In the genomic region with DNA sequence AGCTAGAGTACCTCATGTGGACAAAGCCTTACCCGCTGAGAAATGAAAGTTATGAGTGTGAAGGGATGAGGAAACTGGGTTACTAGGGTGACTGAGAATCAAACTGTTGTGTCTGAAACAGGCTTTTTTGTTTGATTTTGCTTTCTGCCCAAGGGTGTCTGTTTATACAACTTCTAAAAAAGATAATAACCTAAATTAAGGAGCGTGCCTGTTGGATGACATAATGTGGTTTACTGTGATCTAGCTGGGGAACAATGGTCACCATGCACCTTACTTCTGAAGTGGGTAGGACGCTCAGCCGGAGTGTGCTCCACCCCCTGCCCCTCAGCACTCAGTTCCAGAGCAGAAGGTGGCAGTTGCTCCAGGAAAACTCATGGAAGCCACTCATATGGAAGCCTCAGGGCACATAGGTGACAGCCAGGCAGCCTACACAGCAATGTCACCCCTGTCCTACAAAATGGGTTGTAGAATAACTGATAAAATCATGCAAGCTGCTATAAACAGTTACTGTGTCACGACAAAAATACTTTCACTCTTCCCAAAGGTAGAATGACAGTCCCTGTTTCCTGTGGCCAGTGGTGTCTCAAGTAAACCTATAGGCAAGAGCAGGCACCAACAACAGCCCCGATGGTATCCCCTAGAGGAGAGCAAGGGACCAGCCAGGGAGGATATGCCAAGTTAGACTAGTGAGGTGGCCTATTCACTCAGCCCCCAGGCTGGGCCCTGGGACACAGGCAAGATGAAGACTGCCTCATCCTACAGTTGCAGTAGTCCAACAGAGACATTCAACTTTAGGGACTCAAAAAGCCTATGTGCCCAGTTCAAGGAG, we compare ENCODE assay signal across 1 cellular context.
TF ChIP-seq lines count a peak whose summit lies in the region.

No MANE protein-coding gene starts in this region.

TF ChIP-seq in A549, 52 proteins besides CTCF, POLR2A, EP300 and RAD21 (continued from another document):
- TF ChIP-seq REST (IDR thresholded peaks at IDR 0.05) (no peak), NPAS2 (CRISPR knock-in tag; IDR thresholded peaks at IDR 0.05; ENCODE audit: borderline replicate concordance) (no peak), CHD2 (IDR thresholded peaks at IDR 0.05; ENCODE audit: low read length, partially characterized antibody) (no peak), SMC3 (IDR thresholded peaks at IDR 0.05) (no peak), ZC3H11A (IDR thresholded peaks at IDR 0.05) (no peak), HOXB13 (CRISPR knock-in tag; IDR thresholded peaks at IDR 0.05; ENCODE audit: low read depth) (no peak), RCOR1 (IDR thresholded peaks at IDR 0.05; ENCODE audit: low read depth, low read length) (no peak), JUN (IDR thresholded peaks at IDR 0.05) (no peak), HMGXB4 (CRISPR knock-in tag; IDR thresholded peaks at IDR 0.05; ENCODE audit: borderline replicate concordance) (no peak)
TF ChIP-seq in A549: peak in this region for 0.
